Comparison of ENCODE assay signal across 8 cellular contexts in the genomic region with DNA sequence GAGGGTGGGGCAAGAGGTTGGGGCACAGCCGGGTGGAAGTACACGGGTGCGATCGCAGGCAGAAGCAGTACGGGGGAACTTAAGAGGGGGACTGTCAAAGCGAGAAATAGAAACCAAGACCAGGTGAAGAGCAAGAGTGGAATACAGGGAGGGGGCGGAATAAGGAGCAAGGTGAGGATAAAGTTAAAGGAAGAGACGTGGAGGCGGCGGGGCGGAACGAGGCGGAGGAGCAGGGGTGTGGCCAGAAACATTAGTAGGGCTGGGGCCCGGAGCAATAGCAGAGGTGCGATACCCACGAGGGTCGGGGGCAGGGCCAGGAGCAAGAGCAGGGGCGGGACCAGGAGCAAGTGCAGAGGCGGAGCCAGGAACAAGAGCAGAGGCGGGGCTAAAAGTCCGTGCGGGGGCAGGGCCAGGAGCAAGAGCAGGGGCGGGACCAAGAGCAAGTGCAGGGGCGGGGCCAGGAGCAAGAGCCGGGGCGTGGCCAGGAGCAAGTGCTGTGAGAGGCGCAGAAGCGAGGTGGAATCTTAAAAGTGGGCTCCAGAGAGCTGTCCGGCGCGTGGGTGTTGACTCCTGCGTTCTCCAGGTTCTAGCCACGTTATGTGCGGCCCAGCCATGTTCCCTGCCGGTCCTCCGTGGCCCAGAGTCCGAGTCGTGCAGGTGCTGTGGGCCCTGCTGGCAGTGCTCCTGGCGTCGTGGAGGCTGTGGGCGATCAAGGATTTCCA. TPM values are rescaled to one million over a fixed set of nuclear protein-coding genes. Genes with fewer than 3 reads are reported as not detected.
DNase-seq lines count a peak whose midpoint lies in the region; ATAC-seq, FAIRE-seq and TF ChIP-seq lines count a peak whose summit lies in the region.

No MANE protein-coding gene starts in this region.

- peak overlapping the region; percentile 100; the same call in 1 of the 2 replicates for H2BK15ac ChIP-seq in H1 (ENCODE audit: low read length)

- CTCF ChIA-PET in H1 (lab: Charles Lee; ENCODE audit: partially characterized antibody): interaction anchor here (0.8 to 6.7 kb wide), 10 partner anchors 9 to 103 kb away, joined by 3 to 100 read pairs (median 5); a partner anchor contains a TSS

- no peaks in the 10 kb centered on the region for H3K9me3 ChIP-seq in H1 (ENCODE audit: insufficient read depth in 2 of 2, low read depth in 1 of 2, low read length in 1 of 2)

- H2BK20ac ChIP-seq in H1 (ENCODE audit: low read length): no peak overlapping the region

- peak overlapping the region; percentile 76; the same call in 1 of the 2 replicates for H2AFZ ChIP-seq in H1 (ENCODE audit: low read length)

- H3K36me3 ChIP-seq in H1 (ENCODE audit: control insufficient read depth in 2 of 4, insufficient read depth in 4 of 4, low read length in 3 of 4): no peaks in the 10 kb centered on the region

- FAIRE-seq in H1 (lab: Jason Lieb, UNC): peak; percentile 81

- no peak for TF ChIP-seq RAD21 in H1 (IDR thresholded peaks at IDR 0.05 in 1 of 2, conservative IDR thresholded peaks at IDR 0.05 in 1 of 2; ENCODE audit: low read depth in 2 of 2, low read length in 2 of 2)

- no peak for TF ChIP-seq EP300 in H1 (IDR thresholded peaks at IDR 0.05; ENCODE audit: borderline replicate concordance in 1 of 2, low read depth in 2 of 2, low read length in 2 of 2)

- H2BK12ac ChIP-seq in H1 (ENCODE audit: low read depth, low read length): peak overlapping the region; percentile 62; the same call in 1 of the 2 replicates

- no peak for TF ChIP-seq POLR2A in H1 (IDR thresholded peaks at IDR 0.05; ENCODE audit: control extremely low read depth in 1 of 2, low read depth in 2 of 2, low read length in 2 of 2)

- no peak overlapping the region for H2AK5ac ChIP-seq in H1 (ENCODE audit: low read depth, low read length)

- peak overlapping the region; percentile 71; the same call in 1 of the 2 replicates for H4K8ac ChIP-seq in H1 (ENCODE audit: extremely low read depth, insufficient read depth, low read length)

- no peak overlapping the region for H3K23ac ChIP-seq in H1 (ENCODE audit: insufficient read length)

- peak overlapping the region; percentile 62 for H4K91ac ChIP-seq in H1 (replicated peaks; ENCODE audit: insufficient read length, low read length)

- TF ChIP-seq CTCF in H1 (IDR thresholded peaks at IDR 0.05; ENCODE audit: control extremely low read depth in 1 of 3, insufficient read depth in 1 of 3, low read depth in 1 of 3, low read length in 3 of 3): no peak

- H3K27ac ChIP-seq in H1 (ENCODE audit: low read depth, low read length): no peak overlapping the region

- POLR2A ChIA-PET in H1 (lab: Charles Lee; ENCODE audit: partially characterized antibody): interaction anchor here (1.2 to 2.0 kb wide), 3 partner anchors 15 to 37 kb away, joined by 3 to 10 read pairs (median 6); a partner anchor contains a TSS

- H3K4me1 ChIP-seq in H1 (replicated peaks in 1 of 4; ENCODE audit: control insufficient read depth in 3 of 4, insufficient read depth in 4 of 4, low read length in 3 of 4): peaks cover 0 to 5% (median 4%) of the 10 kb centered on the region in 4 experiments; a peak in 5 of 7 replicates

- H3K18ac ChIP-seq in H1 (ENCODE audit: extremely low read depth, low read length): peak overlapping the region; percentile 75

- no peaks in the 10 kb centered on the region for H3K79me1 ChIP-seq in H1 (ENCODE audit: low read depth, low read length)

- ATAC-seq in GM21367 (IDR thresholded peaks at IDR 0.05; ENCODE audit: unreplicated experiment): peak; percentile 32

- H3K79me2 ChIP-seq in H1 (ENCODE audit: control insufficient read depth in 1 of 2, insufficient read depth in 2 of 2, low read length in 2 of 2): no peaks in the 10 kb centered on the region

- peak overlapping the region; percentile 35; the same call in 1 of the 2 replicates for H2BK5ac ChIP-seq in H1 (ENCODE audit: low read depth, low read length)

- H3K9ac ChIP-seq in H1 (replicated peaks in 1 of 4; ENCODE audit: extremely low read depth in 1 of 4, low read depth in 3 of 4, low read length in 3 of 4): peak overlapping the region in 1 of 4 experiments; percentile 1; a peak in 2 of 7 replicates

- WGBS in H1 (ENCODE audit: extremely low coverage in 1 of 2, insufficient coverage in 1 of 2, insufficient read length in 1 of 2, insufficient replicate concordance in 2 of 2, low coverage in 1 of 2, low lambda C conversion rate in 2 of 2, missing lambda C conversion rate in 1 of 2), 2 experiments: 8% methylated on average over 28 of the region's 41 CpGs; no CpG with 5 or more reads in 1 of the 2 experiments

- no peak overlapping the region for H3K14ac ChIP-seq in H1 (ENCODE audit: insufficient read length)

- peak overlapping the region; percentile 66 to 86 (median 75) for H3K4me3 ChIP-seq in H1 (ENCODE audit: extremely low read depth in 1 of 4, insufficient read depth in 2 of 4, low read depth in 3 of 4, low read length in 4 of 4)

- DNase-seq in COLO668 (lab: John Stamatoyannopoulos, UW; ENCODE audit: unreplicated experiment): peak; percentile 91
- peak; percentile 66 to 100 (median 99) for DNase-seq in HUDEP-2 (lab: John Stamatoyannopoulos, UW; ENCODE audit: unreplicated experiment in 76 of 76)
- DNase-seq in NOMO-1 treated with DMSO at 0.1 percent for 48 hours (lab: John Stamatoyannopoulos, UW; ENCODE audit: unreplicated experiment): peak; percentile 97
- peak; percentile 66 to 86 (median 84) for DNase-seq in activated CD8-positive, alpha-beta memory T cell treated with anti-CD3 and anti-CD28 coated beads for 48 hours (ENCODE audit: low read depth in 2 of 3, low spot score in 2 of 3)
- DNase-seq in H1 (ENCODE audit: low read depth in 1 of 2, low spot score in 2 of 2): peak; percentile 90 to 97
- peak; percentile 98 for DNase-seq in mesenteric fat pad (ENCODE audit: low spot score)
- DNase-seq in stimulated activated CD8-positive, alpha-beta memory T cell treated with anti-CD3 and anti-CD28 coated beads, Interleukin-12 subunit alpha, Interleukin-12 subunit beta, amount 100 ng/mL, for 4 hours (ENCODE audit: low read depth): peak; percentile 89

- H3K4ac ChIP-seq in H1 (replicated peaks; ENCODE audit: insufficient read length, low read depth, low read length): no peak overlapping the region

- peak overlapping the region; percentile 34 for H3K56ac ChIP-seq in H1 (replicated peaks; ENCODE audit: insufficient read length, low read depth, low read length)

- no peak overlapping the region for H2BK120ac ChIP-seq in H1 (replicated peaks; ENCODE audit: low read depth, low read length)

- peak overlapping the region; percentile 47 for H4K5ac ChIP-seq in H1 (ENCODE audit: insufficient read length, low read depth, low read length)

- peak overlapping the region; percentile 92 to 96 for H3K4me2 ChIP-seq in H1 (ENCODE audit: insufficient read depth in 1 of 2, low read depth in 2 of 2, low read length in 2 of 2)

- peaks cover 12% of the 10 kb centered on the region for H3K23me2 ChIP-seq in H1 (ENCODE audit: low read depth, low read length)

- no peaks in the 10 kb centered on the region for H3K27me3 ChIP-seq in H1 (replicated peaks in 1 of 4; ENCODE audit: control insufficient read depth in 3 of 4, extremely low read depth in 1 of 4, insufficient read depth in 3 of 4, low read length in 3 of 4)

- no peaks in the 10 kb centered on the region for H4K20me1 ChIP-seq in H1 (replicated peaks in 1 of 2; ENCODE audit: control insufficient read depth in 1 of 2, insufficient read depth in 2 of 2, low read length in 2 of 2)

RNA-seq across cellular contexts. Expression of a gene that starts 1.2 kb away (rescaled TPM):
- 2.8 and 3.1 TPM in 2 replicates for total RNA-seq in H1 (2021; fragmentation: NEBNext Ultra II Directional; extraction: Animal tissue kit (Norgen Biotek cat#: 25700))
- 1.4 and 2.6 TPM in 2 replicates for polyA plus RNA-seq in H1 (2011; rRNA removed)
- 1.9 TPM for polyA plus RNA-seq in H1 (2011; cell fraction: cytosol; rRNA removed)
- polyA plus RNA-seq in H1 (2011; cell fraction: nucleus; rRNA removed): 5.8 TPM
- 0.83 to 2.1 TPM (median 1.4 TPM) in 4 replicates for polyA plus RNA-seq in H1 (2012, experiment 1 of 2)
- 0.98 TPM for polyA plus RNA-seq in H1 (2012, experiment 2 of 2)
- polyA plus RNA-seq in H1 (2013, experiment 1 of 2): 0.79 TPM
- 0.68 TPM for polyA plus RNA-seq in H1 (2013, experiment 2 of 2)
- 3.8 and 4.3 TPM in 2 replicates for polyA minus RNA-seq in H1 (2011; rRNA and poly(A)+ RNA removed)
- 1.5 TPM for polyA minus RNA-seq in H1 (2011; cell fraction: cytosol; rRNA and poly(A)+ RNA removed)
- 8.6 TPM for polyA minus RNA-seq in H1 (2011; cell fraction: nucleus; rRNA and poly(A)+ RNA removed)
- 3.2 TPM for total RNA-seq in mesenteric fat pad

RNA-seq across cellular contexts. Expression of a gene that starts 17.2 kb away (rescaled TPM):
- total RNA-seq in H1 (2021; fragmentation: NEBNext Ultra II Directional; extraction: Animal tissue kit (Norgen Biotek cat#: 25700)): 13.3 and 14.1 TPM in 2 replicates
- polyA plus RNA-seq in H1 (2011; rRNA removed): 10.6 TPM in 2 replicates
- 10.2 TPM for polyA plus RNA-seq in H1 (2011; cell fraction: cytosol; rRNA removed)
- polyA plus RNA-seq in H1 (2011; cell fraction: nucleus; rRNA removed): 16.6 TPM
- 12.4 to 15.5 TPM (median 13.6 TPM) in 4 replicates for polyA plus RNA-seq in H1 (2012, experiment 1 of 2)
- 6.3 TPM for polyA plus RNA-seq in H1 (2012, experiment 2 of 2)
- 17.4 TPM for polyA plus RNA-seq in H1 (2013, experiment 1 of 2)
- polyA plus RNA-seq in H1 (2013, experiment 2 of 2): 18.2 TPM
- polyA minus RNA-seq in H1 (2011; rRNA and poly(A)+ RNA removed): 7.4 and 8.1 TPM in 2 replicates
- polyA minus RNA-seq in H1 (2011; cell fraction: cytosol; rRNA and poly(A)+ RNA removed): 6.5 TPM
- polyA minus RNA-seq in H1 (2011; cell fraction: nucleus; rRNA and poly(A)+ RNA removed): 11.0 TPM
- 14.3 TPM for total RNA-seq in mesenteric fat pad

RNA-seq across cellular contexts. Expression of a gene that starts 21.1 kb away (rescaled TPM):
- total RNA-seq in H1 (2021; fragmentation: NEBNext Ultra II Directional; extraction: Animal tissue kit (Norgen Biotek cat#: 25700)): 89.6 and 94.3 TPM in 2 replicates
- polyA plus RNA-seq in H1 (2011; rRNA removed): 305 and 441 TPM in 2 replicates
- 247 TPM for polyA plus RNA-seq in H1 (2011; cell fraction: cytosol; rRNA removed)
- polyA plus RNA-seq in H1 (2011; cell fraction: nucleus; rRNA removed): 210 TPM
- polyA plus RNA-seq in H1 (2012, experiment 1 of 2): 79.2 to 125 TPM (median 115 TPM) in 4 replicates
- 162 TPM for polyA plus RNA-seq in H1 (2012, experiment 2 of 2)
- polyA plus RNA-seq in H1 (2013, experiment 1 of 2): 131 TPM
- polyA plus RNA-seq in H1 (2013, experiment 2 of 2): 143 TPM
- polyA minus RNA-seq in H1 (2011; rRNA and poly(A)+ RNA removed): 72.3 and 89.1 TPM in 2 replicates
- polyA minus RNA-seq in H1 (2011; cell fraction: cytosol; rRNA and poly(A)+ RNA removed): 69.9 TPM
- 41.8 TPM for polyA minus RNA-seq in H1 (2011; cell fraction: nucleus; rRNA and poly(A)+ RNA removed)
- 36.5 TPM for total RNA-seq in mesenteric fat pad

RNA-seq across cellular contexts. Expression of a gene that starts 32.7 kb away (rescaled TPM):
- 4.4 and 6.0 TPM in 2 replicates for total RNA-seq in H1 (2021; fragmentation: NEBNext Ultra II Directional; extraction: Animal tissue kit (Norgen Biotek cat#: 25700))
- polyA plus RNA-seq in H1 (2011; rRNA removed): 36.0 and 44.3 TPM in 2 replicates
- 32.9 TPM for polyA plus RNA-seq in H1 (2011; cell fraction: cytosol; rRNA removed)
- polyA plus RNA-seq in H1 (2011; cell fraction: nucleus; rRNA removed): 24.1 TPM
- polyA plus RNA-seq in H1 (2012, experiment 1 of 2): 11.6 to 31.5 TPM (median 25.3 TPM) in 4 replicates
- 16.5 TPM for polyA plus RNA-seq in H1 (2012, experiment 2 of 2)
- polyA plus RNA-seq in H1 (2013, experiment 1 of 2): 14.7 TPM
- 15.8 TPM for polyA plus RNA-seq in H1 (2013, experiment 2 of 2)
- 0.82 and 2.2 TPM in 2 replicates for polyA minus RNA-seq in H1 (2011; rRNA and poly(A)+ RNA removed)
- polyA minus RNA-seq in H1 (2011; cell fraction: cytosol; rRNA and poly(A)+ RNA removed): 4.8 TPM
- 7.6 TPM for polyA minus RNA-seq in H1 (2011; cell fraction: nucleus; rRNA and poly(A)+ RNA removed)
- 2.2 TPM for total RNA-seq in mesenteric fat pad

RNA-seq across cellular contexts. Expression of a gene that starts 37.6 kb away (rescaled TPM):
- 170 and 183 TPM in 2 replicates for total RNA-seq in H1 (2021; fragmentation: NEBNext Ultra II Directional; extraction: Animal tissue kit (Norgen Biotek cat#: 25700))
- 410 and 486 TPM in 2 replicates for polyA plus RNA-seq in H1 (2011; rRNA removed)
- polyA plus RNA-seq in H1 (2011; cell fraction: cytosol; rRNA removed): 380 TPM
- 266 TPM for polyA plus RNA-seq in H1 (2011; cell fraction: nucleus; rRNA removed)
- 152 to 242 TPM (median 222 TPM) in 4 replicates for polyA plus RNA-seq in H1 (2012, experiment 1 of 2)
- polyA plus RNA-seq in H1 (2012, experiment 2 of 2): 239 TPM
- polyA plus RNA-seq in H1 (2013, experiment 1 of 2): 138 TPM
- 143 TPM for polyA plus RNA-seq in H1 (2013, experiment 2 of 2)
- polyA minus RNA-seq in H1 (2011; rRNA and poly(A)+ RNA removed): 235 and 279 TPM in 2 replicates
- polyA minus RNA-seq in H1 (2011; cell fraction: cytosol; rRNA and poly(A)+ RNA removed): 103 TPM
- polyA minus RNA-seq in H1 (2011; cell fraction: nucleus; rRNA and poly(A)+ RNA removed): 69.3 TPM
- 288 TPM for total RNA-seq in mesenteric fat pad
